ENCODE assay signal across 9 cellular contexts in genomic region chr2:112031916-112032582, GRCh38. TPM values are rescaled to one million over a fixed set of nuclear protein-coding genes. Genes with fewer than 3 reads are reported as not detected.
DNase-seq lines count a peak whose midpoint lies in the region; TF ChIP-seq lines count a peak whose summit lies in the region.
"Had no signal": no experiment of that assay in that cellular context is flagged by ENCODE, and none has a peak within 500 bp of the region (broad histone marks: within the 10 kb centered on the region; RNA-seq: fewer than 3 reads in every experiment).

No MANE protein-coding gene starts in this region.

- POLR2A ChIA-PET in HEK293T (lab: Yijun Ruan, JAX), result no interaction called here

- H3K4me3 ChIP-seq in prostate gland, result no peak overlapping the region

- H3K4me1 ChIP-seq in prostate gland (replicated peaks), result peaks cover 5% of the 10 kb centered on the region

- 18% methylated on average over 11 of the region's 11 CpGs for WGBS in prostate gland

- H3K9me3 ChIP-seq in prostate gland, result no peaks in the 10 kb centered on the region

- TF ChIP-seq POLR2A in prostate gland (IDR thresholded peaks at IDR 0.05), result no peak

- DNase-seq in G401 (ENCODE audit: low spot score), result peak; percentile 9
- peak; percentile 71 for DNase-seq in NOMO-1 treated with DMSO at 0.1 percent for 48 hours (lab: John Stamatoyannopoulos, UW; ENCODE audit: unreplicated experiment)
- peak; percentile 93 for DNase-seq in foreskin melanocyte
- peak; percentile 61 for DNase-seq in prostate gland (ENCODE audit: low spot score)
- no peak for DNase-seq in activated CD4-positive, alpha-beta T cell treated with anti-CD3 and anti-CD28 coated beads, Interleukin-2, amount 50 U/mL, for 4 hours
- DNase-seq in NCI-H1048 (lab: John Stamatoyannopoulos, UW), result no peak
- DNase-seq in KG1 (lab: John Stamatoyannopoulos, UW), result no peak
- no peak for DNase-seq in HEK293T (ENCODE audit: extremely low spot score)
- DNase-seq: activated CD4-positive, CD25-positive, alpha-beta regulatory T cell had no signal

- H3K36me3 ChIP-seq in prostate gland, result no peaks in the 10 kb centered on the region

- CTCF ChIA-PET in HEK293T (lab: Yijun Ruan, JAX), result interaction anchor here (0.6 kb wide), 1 partner anchor 599 kb away, joined by 3 read pairs; no protein-coding TSS in a partner anchor

- peak overlapping the region; percentile 33 to 48 for H3K27ac ChIP-seq in prostate gland

- no peak for TF ChIP-seq CTCF in prostate gland (IDR thresholded peaks at IDR 0.05)

- intact Hi-C loops in prostate gland (cut with DNase I), result loop anchor here (5.0 kb wide), 1 partner anchor 135 kb away; the partner anchor contains the start of gene MERTK

- no peaks in the 10 kb centered on the region for H3K27me3 ChIP-seq in prostate gland (replicated peaks; ENCODE audit: insufficient read depth)

- in situ Hi-C loops in G401 (cut with HindIII; ENCODE audit: low sequenced_read_pairs), result no loop called here

TF ChIP-seq in HEK293T, 16 proteins besides CTCF, POLR2A, EP300 and RAD21:
- TF ChIP-seq BHLHE40 (IDR thresholded peaks at IDR 0.05; ENCODE audit: borderline replicate concordance) (no peak), FOXK2 (IDR thresholded peaks at IDR 0.05) (no peak), ARNT (IDR thresholded peaks at IDR 0.05) (no peak), CTBP1 (IDR thresholded peaks at IDR 0.05; ENCODE audit: borderline replicate concordance) (no peak), FOXM1 (IDR thresholded peaks at IDR 0.05; ENCODE audit: borderline replicate concordance) (no peak), SUZ12 (IDR thresholded peaks at IDR 0.05) (no peak), ZNF384 (IDR thresholded peaks at IDR 0.05) (no peak), TARDBP (IDR thresholded peaks at IDR 0.05) (no peak), NFRKB (IDR thresholded peaks at IDR 0.05) (no peak), HDGF (IDR thresholded peaks at IDR 0.05; ENCODE audit: borderline replicate concordance) (no peak), LEF1 (IDR thresholded peaks at IDR 0.05; ENCODE audit: borderline replicate concordance) (no peak), SP1 (IDR thresholded peaks at IDR 0.05) (no peak), FOXA1 (IDR thresholded peaks at IDR 0.05) (no peak), L3MBTL2 (conservative IDR thresholded peaks at IDR 0.05) (no peak), ELF4 (IDR thresholded peaks at IDR 0.05) (no peak)
- TF ChIP-seq, protein P1, sequence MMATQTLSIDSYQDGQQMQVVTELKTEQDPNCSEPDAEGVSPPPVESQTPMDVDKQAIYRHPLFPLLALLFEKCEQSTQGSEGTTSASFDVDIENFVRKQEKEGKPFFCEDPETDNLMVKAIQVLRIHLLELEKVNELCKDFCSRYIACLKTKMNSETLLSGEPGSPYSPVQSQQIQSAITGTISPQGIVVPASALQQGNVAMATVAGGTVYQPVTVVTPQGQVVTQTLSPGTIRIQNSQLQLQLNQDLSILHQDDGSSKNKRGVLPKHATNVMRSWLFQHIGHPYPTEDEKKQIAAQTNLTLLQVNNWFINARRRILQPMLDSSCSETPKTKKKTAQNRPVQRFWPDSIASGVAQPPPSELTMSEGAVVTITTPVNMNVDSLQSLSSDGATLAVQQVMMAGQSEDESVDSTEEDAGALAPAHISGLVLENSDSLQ (IDR thresholded peaks at IDR 0.05), result no peak

RNA-seq across cellular contexts. Expression of gene TMEM87B, which starts 23.0 kb away (rescaled TPM):
- 12.4 and 13.8 TPM in 2 replicates for total RNA-seq in G401 (2014; rRNA removed; shearing (Covaris generic))
- total RNA-seq in prostate gland, result 10 to 100 TPM; 21.5 to 60.7 TPM

Comparison
In these comparisons a context has a peak if more than half of its experiments do, and no peak if none do; other contexts are left out.
1. DNase-seq: peak in G401 (single experiment), NOMO-1 treated with DMSO at 0.1 percent for 48 hours (single experiment), foreskin melanocyte (single experiment) and prostate gland (single experiment); none in activated CD4-positive, alpha-beta T cell treated with anti-CD3 and anti-CD28 coated beads, Interleukin-2, amount 50 U/mL, for 4 hours (0 of 2), NCI-H1048 (single experiment), KG1 (single experiment) and HEK293T (single experiment).